In the genomic region with DNA sequence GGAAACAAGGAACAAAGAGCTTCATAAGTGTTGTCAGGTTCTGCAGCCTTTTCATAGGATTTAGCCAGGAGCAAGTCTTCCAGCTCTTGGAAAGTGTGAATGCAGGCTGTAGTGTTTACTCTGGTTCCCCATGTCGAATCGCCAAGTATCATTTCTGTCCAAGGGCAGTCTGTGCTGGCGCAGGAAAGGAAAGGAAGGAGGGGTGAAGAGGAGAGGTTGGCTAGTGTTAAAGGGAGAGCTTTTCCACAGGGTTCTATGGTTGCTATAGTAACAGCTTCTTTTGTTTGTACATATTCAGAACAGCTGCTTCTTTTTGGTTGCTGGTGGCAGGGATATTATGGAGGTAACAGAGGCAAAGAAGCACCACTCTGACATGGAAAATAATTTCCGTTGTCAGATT, we compare ENCODE assay signal across 10 cellular contexts.
DNase-seq lines count a peak whose midpoint lies in the region; TF ChIP-seq lines count a peak whose summit lies in the region.
"Had no signal": no experiment of that assay in that cellular context is flagged by ENCODE, and none has a peak within 500 bp of the region (broad histone marks: within the 10 kb centered on the region; RNA-seq: fewer than 3 reads in every experiment).

No MANE protein-coding gene starts in this region.

- H3K9me3 Mint-ChIP-seq in progenitor cell of endocrine pancreas (ENCODE audit: low read depth): no peaks in the 10 kb centered on the region

- TF ChIP-seq POLR2A in testis (IDR thresholded peaks at IDR 0.05): no peak

- H3K4me1 ChIP-seq in ectodermal cell (ENCODE audit: control insufficient read depth, insufficient read depth, low read length) (peaks cover 9% of the 10 kb centered on the region), testis (no peaks in the 10 kb centered on the region)

- peaks cover 34% of the 10 kb centered on the region for H3K4me1 Mint-ChIP-seq in progenitor cell of endocrine pancreas (ENCODE audit: low read depth)
- H3K4me1 Mint-ChIP-seq: naive thymus-derived CD4-positive, alpha-beta T cell had no signal

- DNase-seq in NCI-H1417 (lab: John Stamatoyannopoulos, UW): peak; percentile 40 to 86 (median 75)
- DNase-seq in NCI-H345 treated with DMSO at 0.1 percent for 48 hours (lab: John Stamatoyannopoulos, UW; ENCODE audit: unreplicated experiment): peak; percentile 96
- DNase-seq in progenitor cell of endocrine pancreas (ENCODE audit: low spot score, unreplicated experiment): no peak
- DNase-seq in testis: no peak
- no peak for DNase-seq in GOT3 (lab: John Stamatoyannopoulos, UW)
- DNase-seq in activated naive CD4-positive, alpha-beta T cell (lab: John Stamatoyannopoulos, UW): no peak
- DNase-seq: activated T-cell treated with anti-CD3 and anti-CD28 coated beads, Interleukin-2, amount 50 U/mL, for 1 hour; naive thymus-derived CD4-positive, alpha-beta T cell; stimulated activated CD4-positive, alpha-beta T cell treated with anti-CD3 and anti-CD28 coated beads, Interleukin-15, amount 100 ng/mL, for 24 hours had no signal

- no peak overlapping the region for H3K4me3 ChIP-seq in ectodermal cell (ENCODE audit: insufficient read depth, low read depth, low read length)
- no peak overlapping the region for H3K4me3 ChIP-seq in testis

- H3K4me3 Mint-ChIP-seq in progenitor cell of endocrine pancreas (ENCODE audit: low read depth): no peak overlapping the region
- H3K4me3 Mint-ChIP-seq: naive thymus-derived CD4-positive, alpha-beta T cell had no signal

- H3K9me3 ChIP-seq in ectodermal cell (ENCODE audit: control insufficient read depth, low read length) (no peaks in the 10 kb centered on the region), testis (no peaks in the 10 kb centered on the region)

- H3K36me3 ChIP-seq in ectodermal cell (ENCODE audit: control insufficient read depth, insufficient read depth, low read length): no peaks in the 10 kb centered on the region
- no peaks in the 10 kb centered on the region for H3K36me3 ChIP-seq in testis (ENCODE audit: low read depth, missing control alignments)

- no peaks in the 10 kb centered on the region for H3K27me3 Mint-ChIP-seq in progenitor cell of endocrine pancreas
- H3K27me3 Mint-ChIP-seq: naive thymus-derived CD4-positive, alpha-beta T cell had no signal

- H3K27me3 ChIP-seq in ectodermal cell (ENCODE audit: control insufficient read depth, insufficient read depth, low read length, poor library complexity, severe bottlenecking) (no peaks in the 10 kb centered on the region), testis (no peaks in the 10 kb centered on the region)

- intact Hi-C loops in testis (cut with DNase I; ENCODE audit: low total_unique reads): no loop called here

- peak overlapping the region; percentile 57 for H3K27ac Mint-ChIP-seq in progenitor cell of endocrine pancreas
- H3K27ac Mint-ChIP-seq: naive thymus-derived CD4-positive, alpha-beta T cell had no signal

- no peaks in the 10 kb centered on the region for H3K36me3 Mint-ChIP-seq in progenitor cell of endocrine pancreas (ENCODE audit: insufficient read depth)
- H3K36me3 Mint-ChIP-seq: naive thymus-derived CD4-positive, alpha-beta T cell had no signal

- no peak for TF ChIP-seq CTCF in progenitor cell of endocrine pancreas (IDR thresholded peaks at IDR 0.05; ENCODE audit: unreplicated experiment)
- TF ChIP-seq CTCF in testis (IDR thresholded peaks at IDR 0.05): no peak

- WGBS in ectodermal cell, 2 experiments: 81 to 84% methylated on average over 4 of the region's 4 CpGs
- 54 to 57% methylated on average over 4 of the region's 4 CpGs for WGBS in testis, 2 donors

- H3K27ac ChIP-seq in ectodermal cell (ENCODE audit: insufficient read depth, low read depth, low read length, poor library complexity, severe bottlenecking) (peak overlapping the region; percentile 45), testis (no peak overlapping the region)

Comparison
In these comparisons a context has a peak if more than half of its experiments do, and no peak if none do; other contexts are left out.
1. DNase-seq: peak in NCI-H1417 (3 of 3) and NCI-H345 treated with DMSO at 0.1 percent for 48 hours (single experiment); none in progenitor cell of endocrine pancreas (single experiment), testis (single experiment), GOT3 (single experiment) and activated naive CD4-positive, alpha-beta T cell (0 of 4).